Comparison of ENCODE assay signal across 15 cellular contexts in the genomic region with DNA sequence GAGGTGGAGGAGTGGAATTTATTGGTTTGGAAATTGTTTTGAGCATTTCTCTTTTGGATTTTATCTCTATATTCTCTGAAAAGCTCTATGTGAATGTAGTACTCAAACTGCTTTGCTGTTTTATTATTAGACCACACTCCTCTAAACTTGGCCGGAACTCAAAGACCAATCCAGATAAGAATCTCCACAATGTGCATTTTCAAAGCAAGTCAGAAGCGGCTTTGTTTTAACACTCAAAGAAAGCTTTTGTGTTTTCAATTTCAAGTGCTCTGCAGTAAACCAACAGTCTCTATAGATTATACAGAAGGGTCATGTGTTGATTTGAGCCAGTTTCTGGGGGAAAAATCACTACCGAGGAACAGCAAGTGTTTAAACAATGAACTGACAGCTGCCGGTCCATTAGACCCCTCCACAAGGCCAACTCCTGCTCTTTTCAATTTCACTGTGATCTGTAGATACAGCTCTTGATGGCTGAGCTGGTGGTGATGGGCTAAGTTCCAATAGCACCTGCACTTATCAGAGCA.
DNase-seq lines count a peak whose midpoint lies in the region; ATAC-seq and TF ChIP-seq lines count a peak whose summit lies in the region.
"Had no signal": no experiment of that assay in that cellular context is flagged by ENCODE, and none has a peak within 500 bp of the region (broad histone marks: within the 10 kb centered on the region; RNA-seq: fewer than 3 reads in every experiment).

No MANE protein-coding gene starts in this region.

- no peak for TF ChIP-seq CTCF in mesothelial cell of epicardium (IDR thresholded peaks at IDR 0.05; ENCODE audit: unreplicated experiment)

- H3K4me3 Mint-ChIP-seq in mesothelial cell of epicardium: no peak overlapping the region
- H3K4me3 Mint-ChIP-seq: activated B cell treated with CpG ODN at 0.5 μM for 24 hours, naive B cell had no signal

- no peaks in the 10 kb centered on the region for H3K27me3 ChIP-seq in aorta (ENCODE audit: control insufficient read depth in 1 of 2, insufficient read depth in 2 of 2, low read length in 1 of 2)

- H3K9me3 ChIP-seq in aorta (ENCODE audit: control insufficient read depth, low read length): no peaks in the 10 kb centered on the region

- no peaks in the 10 kb centered on the region for H3K4me1 ChIP-seq in aorta (ENCODE audit: control insufficient read depth in 1 of 2, insufficient read depth in 2 of 2, low read length in 2 of 2)

- 13 to 34% methylated on average over 4 of the region's 4 CpGs for WGBS in aorta, 2 donors

- H3K27me3 Mint-ChIP-seq in mesothelial cell of epicardium (ENCODE audit: low read depth): no peaks in the 10 kb centered on the region
- H3K27me3 Mint-ChIP-seq: activated B cell treated with CpG ODN at 0.5 μM for 24 hours had no signal

- no peaks in the 10 kb centered on the region for H3K36me3 Mint-ChIP-seq in mesothelial cell of epicardium
- H3K36me3 Mint-ChIP-seq: naive B cell had no signal

- H3K36me3 ChIP-seq in aorta (ENCODE audit: control insufficient read depth in 1 of 2, insufficient read depth in 2 of 2, low read length in 1 of 2): no peaks in the 10 kb centered on the region

- peaks cover 31% of the 10 kb centered on the region for H3K4me1 Mint-ChIP-seq in mesothelial cell of epicardium
- H3K4me1 Mint-ChIP-seq: activated B cell treated with CpG ODN at 0.5 μM for 24 hours, naive B cell had no signal

- peak; percentile 8 for DNase-seq in DMS53 treated with DMSO at 0.1 percent for 48 hours (lab: John Stamatoyannopoulos, UW; ENCODE audit: unreplicated experiment)
- peak; percentile 1 to 2 for DNase-seq in NCI-H1930 (lab: John Stamatoyannopoulos, UW)
- peak; percentile 8 for DNase-seq in amniotic epithelial cell (ENCODE audit: low read depth)
- no peak for DNase-seq in mesothelial cell of epicardium (ENCODE audit: low spot score in 2 of 2, unreplicated experiment in 2 of 2)
- DNase-seq in retina: no peak
- DNase-seq in activated CD4-positive, alpha-beta T cell treated with anti-CD3 and anti-CD28 coated beads, Interleukin-2, amount 50 U/mL, for 1 hour: no peak
- DNase-seq in aorta: no peak
- DNase-seq: activated B cell treated with CpG ODN at 0.5 μM for 24 hours; activated T-cell treated with anti-CD3 and anti-CD28 coated beads for 4 hours; kidney; naive B cell; stimulated activated naive CD8-positive, alpha-beta T cell treated with anti-CD3 and anti-CD28 coated beads, Interleukin-15, Interleukin-2, amounts not matched to agents 100 U/mL and 50 U/mL, for 24 hours had no signal

- intact Hi-C loops in aorta (cut with DNase I): no loop called here

- H3K4me3 ChIP-seq in aorta (ENCODE audit: low read length in 2 of 2): no peak overlapping the region

- no peak overlapping the region for H3K27ac ChIP-seq in aorta (ENCODE audit: low read depth in 1 of 2, low read length in 2 of 2)

- ATAC-seq in GM19467 (IDR thresholded peaks at IDR 0.05; ENCODE audit: unreplicated experiment) (no peak), aorta (ENCODE audit: low FRiP score) (no peak)
- ATAC-seq: HCT116; sciatic nerve; stimulated activated naive CD8-positive, alpha-beta T cell treated with anti-CD3 and anti-CD28 coated beads, Interleukin-15, Interleukin-2, amounts not matched to agents 100 U/mL and 50 U/mL, for 24 hours had no signal

- H3K9me3 Mint-ChIP-seq in mesothelial cell of epicardium: peaks cover 40% of the 10 kb centered on the region
- H3K9me3 Mint-ChIP-seq: activated B cell treated with CpG ODN at 0.5 μM for 24 hours had no signal

- H3K27ac Mint-ChIP-seq in mesothelial cell of epicardium: peak overlapping the region; percentile 78
- H3K27ac Mint-ChIP-seq: activated B cell treated with CpG ODN at 0.5 μM for 24 hours, naive B cell had no signal

Comparison
In these comparisons a context has a peak if more than half of its experiments do, and no peak if none do; other contexts are left out.
1. DNase-seq: peak in DMS53 treated with DMSO at 0.1 percent for 48 hours (single experiment), NCI-H1930 (2 of 2) and amniotic epithelial cell (single experiment); none in mesothelial cell of epicardium (0 of 2), retina (single experiment), activated CD4-positive, alpha-beta T cell treated with anti-CD3 and anti-CD28 coated beads, Interleukin-2, amount 50 U/mL, for 1 hour (single experiment) and aorta (0 of 2).